26 cellular contexts compared by ENCODE assay signal in genomic region chr18:21180588-21180987, GRCh38.
"Had no signal": no experiment of that assay in that cellular context is flagged by ENCODE, and none has a peak within 500 bp of the region (broad histone marks: within the 10 kb centered on the region; RNA-seq: fewer than 3 reads in every experiment).

No MANE protein-coding gene starts in this region.

- H3K4me1 Mint-ChIP-seq: mesothelial cell of epicardium; neural crest cell; stimulated activated naive CD8-positive, alpha-beta T cell treated with anti-CD3 and anti-CD28 coated beads, Interleukin-15, amount 100 ng/mL, for 72 hours had no signal

- H3K27ac ChIP-seq: suprapubic skin, transverse colon, upper lobe of right lung, uterus had no signal

- H3K27me3 ChIP-seq: dorsolateral prefrontal cortex, suprapubic skin, transverse colon, upper lobe of right lung, uterus had no signal

- ATAC-seq: left colon; natural killer cell treated with Interleukin-12 subunit alpha and Interleukin-12 subunit beta and Interleukin-15 and Interleukin-18, amount 100 ng/mL, for 72 hours; upper lobe of right lung had no signal

- H3K4me2 ChIP-seq: smooth muscle cell had no signal

- H3K9me3 ChIP-seq: mucosa of descending colon, suprapubic skin, transverse colon, upper lobe of right lung, uterus had no signal

- H3K36me3 ChIP-seq: suprapubic skin, transverse colon, upper lobe of right lung, uterus had no signal

- H3K27me3 Mint-ChIP-seq: natural killer cell treated with Interleukin-12 subunit alpha and Interleukin-12 subunit beta and Interleukin-15 and Interleukin-18, amount 100 ng/mL, for 72 hours; stimulated activated naive CD8-positive, alpha-beta T cell treated with anti-CD3 and anti-CD28 coated beads, Interleukin-15, amount 100 ng/mL, for 72 hours had no signal

- H3K36me3 Mint-ChIP-seq: immature natural killer cell; mesothelial cell of epicardium; naive B cell; natural killer cell treated with Interleukin-12 subunit alpha and Interleukin-12 subunit beta and Interleukin-15 and Interleukin-18, amount 100 ng/mL, for 72 hours had no signal

- H3K4me3 ChIP-seq: dorsolateral prefrontal cortex, mucosa of descending colon, smooth muscle cell, suprapubic skin, transverse colon, upper lobe of right lung, uterus had no signal

- H3K9me3 Mint-ChIP-seq: mesothelial cell of epicardium; naive B cell; natural killer cell treated with Interleukin-12 subunit alpha and Interleukin-12 subunit beta and Interleukin-15 and Interleukin-18, amount 100 ng/mL, for 72 hours; neural crest cell; stimulated activated naive CD8-positive, alpha-beta T cell treated with anti-CD3 and anti-CD28 coated beads, Interleukin-15, amount 100 ng/mL, for 72 hours had no signal

- H3K27ac Mint-ChIP-seq: immature natural killer cell; mesothelial cell of epicardium; naive B cell; natural killer cell treated with Interleukin-12 subunit alpha and Interleukin-12 subunit beta and Interleukin-15 and Interleukin-18, amount 100 ng/mL, for 72 hours had no signal

- DNase-seq: dorsolateral prefrontal cortex; effector CD4-positive, alpha-beta T cell; hypothalamus; immature natural killer cell; islet precursor cell; kidney glomerular epithelial cell; left colon; left ventricle myocardium superior; mesenchymal stem cell; mucosa of descending colon; naive B cell; retina; stimulated activated CD4-positive, alpha-beta T cell treated with anti-CD3 and anti-CD28 coated beads, Interleukin-12 subunit alpha, Interleukin-12 subunit beta, amount 100 ng/mL, for 4 hours; stimulated activated CD4-positive, alpha-beta T cell treated with anti-CD3 and anti-CD28 coated beads, Interleukin-1b, Interleukin-23, amount 100 ng/mL, for 48 hours; stimulated activated CD4-positive, alpha-beta T cell treated with anti-CD3 and anti-CD28 coated beads, Interleukin-4, amount 100 ng/mL, for 1 hour; stimulated activated CD8-positive, alpha-beta memory T cell treated with anti-CD3 and anti-CD28 coated beads, Interleukin-4, amount 100 ng/mL, for 48 hours; stimulated activated naive CD4-positive, alpha-beta T cell; stimulated activated naive CD8-positive, alpha-beta T cell treated with anti-CD3 and anti-CD28 coated beads, Interleukin-15, amount 100 ng/mL, for 72 hours; transverse colon; upper lobe of right lung; uterus had no signal

- H3K4me1 ChIP-seq: suprapubic skin, transverse colon, upper lobe of right lung, uterus had no signal

- H3K4me3 Mint-ChIP-seq: immature natural killer cell; mesothelial cell of epicardium; naive B cell; natural killer cell treated with Interleukin-12 subunit alpha and Interleukin-12 subunit beta and Interleukin-15 and Interleukin-18, amount 100 ng/mL, for 72 hours; neural crest cell; stimulated activated naive CD8-positive, alpha-beta T cell treated with anti-CD3 and anti-CD28 coated beads, Interleukin-15, amount 100 ng/mL, for 72 hours had no signal
